18 cellular contexts compared by ENCODE assay signal in the genomic region with DNA sequence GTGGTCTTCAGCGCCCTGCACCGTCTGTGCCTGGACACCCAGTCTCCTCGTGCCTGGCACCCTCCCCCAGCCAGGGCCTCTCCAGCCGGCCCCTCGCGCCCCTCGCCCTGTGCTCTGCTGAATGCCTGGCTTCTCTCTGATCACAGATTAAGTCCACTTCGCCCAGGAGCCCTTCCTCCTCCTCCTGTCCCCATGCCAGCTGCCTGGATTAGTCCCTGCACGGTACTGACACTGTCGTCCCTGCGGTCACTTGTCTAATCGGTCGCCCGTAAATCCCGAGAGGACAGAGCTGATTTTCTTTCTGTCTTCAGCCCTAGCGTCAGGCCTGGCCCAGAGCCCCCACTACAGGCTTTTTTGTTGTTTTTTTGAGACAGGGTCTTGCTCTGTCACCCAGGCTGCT. TPM values are rescaled to one million over a fixed set of nuclear protein-coding genes. Genes with fewer than 3 reads are reported as not detected.
A peak's percentile ranks its signal among the peaks of the same experiment; 100 is the strongest.
DNase-seq lines count a peak whose midpoint lies in the region; ATAC-seq and TF ChIP-seq lines count a peak whose summit lies in the region.
"Had no signal": no experiment of that assay in that cellular context is flagged by ENCODE, and none has a peak within 500 bp of the region (broad histone marks: within the 10 kb centered on the region; RNA-seq: fewer than 3 reads in every experiment).

No MANE protein-coding gene starts in this region.

- no peaks in the 10 kb centered on the region for H3K27me3 ChIP-seq in thyroid gland
- H3K27me3 ChIP-seq in esophagus muscularis mucosa: no peaks in the 10 kb centered on the region

- H3K4me3 Mint-ChIP-seq in T-helper 17 cell (no peak overlapping the region), nephron progenitor cell (no peak overlapping the region)
- H3K4me3 Mint-ChIP-seq: CD8-positive, alpha-beta T cell had no signal

- H3K4me1 ChIP-seq in thyroid gland: peaks cover 13 to 31% of the 10 kb centered on the region in 2 donors
- H3K4me1 ChIP-seq in esophagus muscularis mucosa: peaks cover 0 to 6% (median 2%) of the 10 kb centered on the region in 4 donors

- H3K4me1 Mint-ChIP-seq in T-helper 17 cell: no peaks in the 10 kb centered on the region
- H3K4me1 Mint-ChIP-seq in nephron progenitor cell: peaks cover 16% of the 10 kb centered on the region

- WGBS in thyroid gland, 2 donors: 54 to 66% methylated on average over 16 of the region's 16 CpGs
- 91% methylated on average over 16 of the region's 16 CpGs for WGBS in esophagus muscularis mucosa

- DNase-seq in activated naive CD4-positive, alpha-beta T cell treated with anti-CD3 and anti-CD28 coated beads, Interleukin-2, amount 50 U/mL, for 72 hours (ENCODE audit: low spot score in 2 of 2): no peak
- no peak for DNase-seq in activated naive CD4-positive, alpha-beta T cell (lab: John Stamatoyannopoulos, UW)
- DNase-seq in T-helper 17 cell (no peak), nephron progenitor cell (no peak), thyroid gland (peak; percentile 86 to 95), OCI-M2 (lab: John Stamatoyannopoulos, UW; ENCODE audit: unreplicated experiment) (no peak), SHP77 (lab: John Stamatoyannopoulos, UW) (no peak), esophagus muscularis mucosa (ENCODE audit: extremely low spot score) (no peak)
- DNase-seq: 8988T; CD8-positive, alpha-beta T cell; DND-41; GDM1; KG1; NCI-H1048; NCI-H1436 treated with DMSO at 0.1 percent for 48 hours; NCI-H2029 treated with DMSO at 0.1 percent for 48 hours; NCI-H510A treated with DMSO at 0.1 percent for 48 hours had no signal

- TF ChIP-seq EP300 in esophagus muscularis mucosa (IDR thresholded peaks at IDR 0.05): no peak

- no peak for TF ChIP-seq CTCF in nephron progenitor cell (IDR thresholded peaks at IDR 0.05)
- TF ChIP-seq CTCF in thyroid gland (IDR thresholded peaks at IDR 0.05): no peak
- TF ChIP-seq CTCF in esophagus muscularis mucosa (IDR thresholded peaks at IDR 0.05): no peak

- intact Hi-C loops in thyroid gland (cut with DNase I): no loop called here
- intact Hi-C loops in esophagus muscularis mucosa (cut with DNase I): no loop called here

- no peak for ATAC-seq in activated naive CD4-positive, alpha-beta T cell treated with anti-CD3 and anti-CD28 coated beads, Interleukin-2, amount 50 U/mL, for 72 hours
- ATAC-seq in T-helper 17 cell: no peak
- ATAC-seq: CD8-positive, alpha-beta T cell; HCT116 had no signal

- H3K9me3 Mint-ChIP-seq in activated naive CD4-positive, alpha-beta T cell treated with anti-CD3 and anti-CD28 coated beads, Interleukin-2, amount 50 U/mL, for 72 hours: no peaks in the 10 kb centered on the region
- H3K9me3 Mint-ChIP-seq in nephron progenitor cell: no peaks in the 10 kb centered on the region
- H3K9me3 Mint-ChIP-seq: CD8-positive, alpha-beta T cell had no signal

- TF ChIP-seq POLR2A in thyroid gland (IDR thresholded peaks at IDR 0.05) (no peak), esophagus muscularis mucosa (IDR thresholded peaks at IDR 0.05; ENCODE audit: low read depth) (no peak)

- H3K36me3 ChIP-seq in thyroid gland: peaks cover 0 to 8% of the 10 kb centered on the region in 2 donors
- H3K36me3 ChIP-seq in esophagus muscularis mucosa: peaks cover 13 to 76% (median 57%) of the 10 kb centered on the region in 4 donors

- H3K4me3 ChIP-seq in thyroid gland (replicated peaks in 1 of 3) (no peak overlapping the region), esophagus muscularis mucosa (no peak overlapping the region)

- H3K27ac ChIP-seq in thyroid gland (peak overlapping the region; percentile 55 to 72 (median 64)), esophagus muscularis mucosa (replicated peaks in 1 of 4) (no peak overlapping the region)

- H3K27me3 Mint-ChIP-seq in T-helper 17 cell (no peaks in the 10 kb centered on the region), nephron progenitor cell (ENCODE audit: low read depth, poor library complexity) (peaks cover 3% of the 10 kb centered on the region)

- H3K36me3 Mint-ChIP-seq in activated naive CD4-positive, alpha-beta T cell treated with anti-CD3 and anti-CD28 coated beads, Interleukin-2, amount 50 U/mL, for 72 hours: peaks cover 0 to 25% of the 10 kb centered on the region in 2 donors
- H3K36me3 Mint-ChIP-seq in T-helper 17 cell (ENCODE audit: low read depth) (no peaks in the 10 kb centered on the region), nephron progenitor cell (ENCODE audit: low read depth) (peaks cover 58% of the 10 kb centered on the region)

- no peaks in the 10 kb centered on the region for H3K9me3 ChIP-seq in T-helper 17 cell (ENCODE audit: control insufficient read depth, low read length, poor library complexity, severe bottlenecking)
- H3K9me3 ChIP-seq in thyroid gland: no peaks in the 10 kb centered on the region
- no peaks in the 10 kb centered on the region for H3K9me3 ChIP-seq in esophagus muscularis mucosa

- peak overlapping the region; percentile 61 to 62 for H3K27ac Mint-ChIP-seq in activated naive CD4-positive, alpha-beta T cell treated with anti-CD3 and anti-CD28 coated beads, Interleukin-2, amount 50 U/mL, for 72 hours
- peak overlapping the region; percentile 45 for H3K27ac Mint-ChIP-seq in T-helper 17 cell
- peak overlapping the region; percentile 92 for H3K27ac Mint-ChIP-seq in nephron progenitor cell
- H3K27ac Mint-ChIP-seq: CD8-positive, alpha-beta T cell had no signal

RNA-seq across cellular contexts. Expression of a gene that starts 6.6 kb away (rescaled TPM):
- 100 to 1,000 TPM in 1 of 2 donors, 10 to 100 TPM in 1; 40.5 to 145 TPM for total RNA-seq in activated naive CD4-positive, alpha-beta T cell treated with anti-CD3 and anti-CD28 coated beads, Interleukin-2, amount 50 U/mL, for 72 hours
- total RNA-seq in T-helper 17 cell (10 to 100 TPM; 24.2 to 28.1 TPM), thyroid gland (10 to 100 TPM; 29.7 to 79.0 (median 58.9) TPM), esophagus muscularis mucosa (10 to 100 TPM; 22.8 to 65.3 (median 42.4) TPM)

RNA-seq across cellular contexts. Expression of a gene that starts 8.8 kb away (rescaled TPM):
- 10 to 100 TPM; 48.7 to 54.4 TPM for total RNA-seq in activated naive CD4-positive, alpha-beta T cell treated with anti-CD3 and anti-CD28 coated beads, Interleukin-2, amount 50 U/mL, for 72 hours
- 10 to 100 TPM; 29.2 to 31.9 TPM for total RNA-seq in T-helper 17 cell
- 10 to 100 TPM; 43.4 to 86.8 (median 73.4) TPM for total RNA-seq in thyroid gland
- total RNA-seq in esophagus muscularis mucosa: 10 to 100 TPM; 53.6 to 71.2 (median 59.2) TPM

RNA-seq across cellular contexts. Expression of a gene that starts 27.8 kb away (rescaled TPM):
- total RNA-seq in activated naive CD4-positive, alpha-beta T cell treated with anti-CD3 and anti-CD28 coated beads, Interleukin-2, amount 50 U/mL, for 72 hours: 1 to 10 TPM in 1 of 2 donors, under 1 TPM in 1; 0.77 to 1.8 TPM
- 1 to 10 TPM; 3.0 to 3.2 TPM for total RNA-seq in T-helper 17 cell
- total RNA-seq in thyroid gland: 1 to 10 TPM; 4.9 to 9.2 (median 6.2) TPM
- 1 to 10 TPM; 2.9 to 7.1 (median 4.6) TPM for total RNA-seq in esophagus muscularis mucosa

RNA-seq across cellular contexts. Expression of a gene that starts 49.4 kb away (rescaled TPM):
- 1 to 10 TPM; 1.3 to 2.8 TPM for total RNA-seq in activated naive CD4-positive, alpha-beta T cell treated with anti-CD3 and anti-CD28 coated beads, Interleukin-2, amount 50 U/mL, for 72 hours
- total RNA-seq in T-helper 17 cell: 1 to 10 TPM; 3.0 to 3.4 TPM
- total RNA-seq in thyroid gland: 10 to 100 TPM in 1 of 4 donors, 1 to 10 TPM in 3; 8.7 to 10.2 (median 9.5) TPM
- total RNA-seq in esophagus muscularis mucosa: 1 to 10 TPM; 3.0 to 7.5 (median 5.3) TPM

RNA-seq across cellular contexts. Expression of a gene that starts 52.1 kb away (rescaled TPM):
- total RNA-seq in activated naive CD4-positive, alpha-beta T cell treated with anti-CD3 and anti-CD28 coated beads, Interleukin-2, amount 50 U/mL, for 72 hours: 10 to 100 TPM; 24.8 to 27.3 TPM
- total RNA-seq in T-helper 17 cell: 10 to 100 TPM; 12.3 to 20.6 TPM
- 10 to 100 TPM; 21.7 to 52.2 (median 31.4) TPM for total RNA-seq in thyroid gland
- 10 to 100 TPM; 31.6 to 36.9 (median 33.8) TPM for total RNA-seq in esophagus muscularis mucosa

Comparison
In these comparisons a context has a peak if more than half of its experiments do, and no peak if none do; other contexts are left out.
1. DNase-seq: peak in thyroid gland (2 of 2); none in activated naive CD4-positive, alpha-beta T cell treated with anti-CD3 and anti-CD28 coated beads, Interleukin-2, amount 50 U/mL, for 72 hours (0 of 2), activated naive CD4-positive, alpha-beta T cell (0 of 4), T-helper 17 cell (0 of 3), nephron progenitor cell (single experiment), OCI-M2 (single experiment), SHP77 (0 of 2) and esophagus muscularis mucosa (single experiment).
2. H3K27ac ChIP-seq: peak in thyroid gland (3 of 3); none in esophagus muscularis mucosa (0 of 4).
3. Peak in every context shown above with its lines, with median percentiles within 50 percentile points of each other: H3K27ac Mint-ChIP-seq.